ENCODE assay signal across 8 cellular contexts in the genomic region with DNA sequence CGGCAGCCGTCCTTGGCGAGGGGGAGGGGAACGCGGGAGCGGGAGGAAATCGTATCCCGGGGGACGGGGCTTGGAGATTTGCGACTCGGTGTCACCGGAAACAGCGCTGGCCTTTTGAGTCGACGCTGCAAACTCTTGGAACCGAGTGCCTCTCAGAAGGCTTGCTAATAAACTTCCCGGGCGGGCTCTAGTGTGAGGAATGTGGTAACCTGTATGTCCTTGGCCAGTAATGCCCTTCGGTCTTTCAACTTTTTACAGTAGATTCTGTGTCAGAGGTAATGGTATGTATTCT.
DNase-seq lines count a peak whose midpoint lies in the region; ATAC-seq and TF ChIP-seq lines count a peak whose summit lies in the region.

No MANE protein-coding gene starts in this region.

- H3K36me3 ChIP-seq in right atrium auricular region = peaks cover 6% of the 10 kb centered on the region
- H3K36me3 ChIP-seq in iPS-18a (ENCODE audit: control insufficient read depth, low read depth, low read length) = peaks cover 2% of the 10 kb centered on the region
- H3K36me3 ChIP-seq in subcutaneous abdominal adipose tissue (ENCODE audit: control insufficient read depth in 5 of 5, insufficient read depth in 5 of 5, low read length in 5 of 5) = no peaks in the 10 kb centered on the region

- CTCF ChIA-PET in activated CD8-positive, alpha-beta T cell treated with anti-CD3 and anti-CD28 coated beads, Interleukin-2, amount 10 ng/mL, durations not matched to agents 7 days and 5 days (lab: Charles Lee) = no interaction called here

- ATAC-seq in Right ventricle myocardium inferior (no peak), HG02759 (IDR thresholded peaks at IDR 0.05; ENCODE audit: unreplicated experiment) (no peak)
- no peak for ATAC-seq in activated CD8-positive, alpha-beta T cell treated with anti-CD3 and anti-CD28 coated beads, Interleukin-2, amount 10 ng/mL, durations not matched to agents 7 days and 5 days

- H3K27ac Mint-ChIP-seq in activated CD8-positive, alpha-beta T cell treated with anti-CD3 and anti-CD28 coated beads, Interleukin-2, amount 10 ng/mL, durations not matched to agents 7 days and 5 days = peak overlapping the region; percentile 79

- H3K27me3 ChIP-seq in right atrium auricular region (no peaks in the 10 kb centered on the region), iPS-18a (ENCODE audit: control insufficient read depth, insufficient read depth, low read length) (no peaks in the 10 kb centered on the region), subcutaneous abdominal adipose tissue (ENCODE audit: control insufficient read depth in 5 of 5, insufficient read depth in 4 of 5, low read length in 5 of 5) (no peaks in the 10 kb centered on the region)

- no peaks in the 10 kb centered on the region for H3K27me3 Mint-ChIP-seq in activated CD8-positive, alpha-beta T cell treated with anti-CD3 and anti-CD28 coated beads, Interleukin-2, amount 10 ng/mL, durations not matched to agents 7 days and 5 days (ENCODE audit: low read depth)

- H3K9ac ChIP-seq in iPS-18a (ENCODE audit: low read length) (peak overlapping the region; percentile 92), subcutaneous abdominal adipose tissue (ENCODE audit: low read length in 5 of 5) (peak overlapping the region; percentile 43 to 92 (median 84))

- peak overlapping the region; percentile 99 to 100 for H3K27ac ChIP-seq in right atrium auricular region
- peak overlapping the region; percentile 42 for H3K27ac ChIP-seq in iPS-18a (ENCODE audit: low read length)
- peak overlapping the region; percentile 95 for H3K27ac ChIP-seq in subcutaneous abdominal adipose tissue (ENCODE audit: low read depth, low read length)

- H3K9me3 ChIP-seq in right atrium auricular region (no peaks in the 10 kb centered on the region), iPS-18a (ENCODE audit: control insufficient read depth, low read depth, low read length) (no peaks in the 10 kb centered on the region), subcutaneous abdominal adipose tissue (ENCODE audit: control insufficient read depth in 5 of 5, low read length in 5 of 5) (no peaks in the 10 kb centered on the region)

- POLR2A ChIA-PET in activated CD8-positive, alpha-beta T cell treated with anti-CD3 and anti-CD28 coated beads, Interleukin-2, amount 10 ng/mL, durations not matched to agents 7 days and 5 days (lab: Charles Lee) = interaction anchor here (0.7 to 1.3 kb wide), 2 partner anchors 12 to 136 kb away, joined by 3 to 4 read pairs; no protein-coding TSS in a partner anchor

- H3K4me1 ChIP-seq in right atrium auricular region = peaks cover 0 to 43% of the 10 kb centered on the region in 2 donors
- peaks cover 19% of the 10 kb centered on the region for H3K4me1 ChIP-seq in iPS-18a (ENCODE audit: control insufficient read depth, low read depth, low read length)
- H3K4me1 ChIP-seq in subcutaneous abdominal adipose tissue (ENCODE audit: control insufficient read depth in 5 of 5, insufficient read depth in 5 of 5, low read length in 5 of 5) = peaks cover 0 to 54% (median 52%) of the 10 kb centered on the region in 5 donors

- peaks cover 49% of the 10 kb centered on the region for H3K4me1 Mint-ChIP-seq in activated CD8-positive, alpha-beta T cell treated with anti-CD3 and anti-CD28 coated beads, Interleukin-2, amount 10 ng/mL, durations not matched to agents 7 days and 5 days (ENCODE audit: low read depth)

- H3K4me3 ChIP-seq in right atrium auricular region (peak overlapping the region; percentile 86 to 92), iPS-18a (ENCODE audit: low read length) (peak overlapping the region; percentile 85), subcutaneous abdominal adipose tissue (ENCODE audit: low read depth in 1 of 5, low read length in 5 of 5) (peak overlapping the region; percentile 77 to 84 (median 82))

- peaks cover 35% of the 10 kb centered on the region for H3K36me3 Mint-ChIP-seq in activated CD8-positive, alpha-beta T cell treated with anti-CD3 and anti-CD28 coated beads, Interleukin-2, amount 10 ng/mL, durations not matched to agents 7 days and 5 days (ENCODE audit: low read depth)

- H3K9me3 Mint-ChIP-seq in activated CD8-positive, alpha-beta T cell treated with anti-CD3 and anti-CD28 coated beads, Interleukin-2, amount 10 ng/mL, durations not matched to agents 7 days and 5 days (ENCODE audit: insufficient read depth) = no peaks in the 10 kb centered on the region

- intact Hi-C loops in Right ventricle myocardium inferior (cut with DNase I) = loop anchor here (2.0 to 5.0 kb wide), 2 partner anchors 32 to 85 kb away; partner anchors contain the start of gene PTPDC1

- peak overlapping the region; percentile 87 for H3K4me3 Mint-ChIP-seq in activated CD8-positive, alpha-beta T cell treated with anti-CD3 and anti-CD28 coated beads, Interleukin-2, amount 10 ng/mL, durations not matched to agents 7 days and 5 days

- DNase-seq in right atrium auricular region (ENCODE audit: low spot score) = no peak
- no peak for DNase-seq in Right ventricle myocardium inferior (ENCODE audit: missing footprints)
- no peak for DNase-seq in activated CD8-positive, alpha-beta T cell treated with anti-CD3 and anti-CD28 coated beads, Interleukin-2, amount 10 ng/mL, durations not matched to agents 7 days and 5 days
- no peak for DNase-seq in NCI-H69 (lab: John Stamatoyannopoulos, UW)
- DNase-seq in middle frontal gyrus (ENCODE audit: extremely low spot score, low spot score) = no peak

- no peak for TF ChIP-seq CTCF in right atrium auricular region (IDR thresholded peaks at IDR 0.05)

Comparison
In these comparisons a context has a peak if more than half of its experiments do, and no peak if none do; other contexts are left out.
1. H3K27ac ChIP-seq: peak in every context shown above with its lines; median percentile 100 in right atrium auricular region; 95 in subcutaneous abdominal adipose tissue; 42 in iPS-18a.